ENCODE assay signal across 8 cellular contexts in the genomic region with DNA sequence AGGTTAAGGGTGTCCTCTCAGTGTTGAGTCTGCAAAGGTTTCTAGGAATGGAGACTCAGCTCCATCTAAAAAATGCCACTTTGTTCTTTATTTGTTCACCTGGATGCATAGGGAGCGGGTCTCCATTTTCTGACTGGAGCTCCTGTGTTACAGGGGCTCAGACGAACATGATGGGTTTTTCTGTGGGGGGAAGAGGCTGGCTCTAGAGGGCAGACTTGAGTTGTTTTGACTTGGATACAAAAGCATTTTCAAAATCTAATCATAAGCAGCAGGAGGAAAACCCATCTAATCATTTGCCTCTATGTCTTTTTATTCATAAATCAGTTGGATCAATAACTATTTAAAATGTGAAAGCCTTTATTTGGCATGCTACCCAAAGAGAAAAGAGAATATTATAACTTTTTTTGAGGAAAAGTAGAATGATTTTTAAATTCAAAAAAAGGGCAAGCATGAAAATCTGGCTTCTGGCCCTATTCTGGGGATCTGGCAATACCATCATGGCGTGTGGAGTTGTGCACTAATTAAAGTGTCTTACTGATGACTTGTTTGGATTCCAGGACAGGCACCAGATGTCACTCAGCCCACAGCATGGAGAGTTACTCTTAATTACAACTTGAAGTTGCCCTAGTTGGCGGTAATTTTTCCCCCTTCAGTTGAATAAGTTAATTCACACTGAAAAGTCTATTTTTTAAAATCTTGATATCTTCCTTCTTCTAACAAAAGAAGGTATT.
DNase-seq lines count a peak whose midpoint lies in the region; ATAC-seq, FAIRE-seq and TF ChIP-seq lines count a peak whose summit lies in the region.

No MANE protein-coding gene starts in this region.

- H3K4me1 ChIP-seq in A549, result no peaks in the 10 kb centered on the region
- no peaks in the 10 kb centered on the region for H3K4me1 ChIP-seq in Peyer's patch
- H3K4me1 ChIP-seq in psoas muscle, result no peaks in the 10 kb centered on the region

- H3K4me3 ChIP-seq in A549, result no peak overlapping the region
- no peak overlapping the region for H3K4me3 ChIP-seq in Peyer's patch
- no peak overlapping the region for H3K4me3 ChIP-seq in psoas muscle

- peak; percentile 36 to 52; a peak in 3 of 5 replicates for TF ChIP-seq RAD21 in A549 (conservative IDR thresholded peaks at IDR 0.05 in 1 of 2, IDR thresholded peaks at IDR 0.05 in 1 of 2)

- no peak for FAIRE-seq in A549 (lab: Jason Lieb, UNC)
- FAIRE-seq in GM18507 (lab: Jason Lieb, UNC), result peak; percentile 56

- no peaks in the 10 kb centered on the region for H3K9me3 ChIP-seq in A549
- no peaks in the 10 kb centered on the region for H3K9me3 ChIP-seq in Peyer's patch
- H3K9me3 ChIP-seq in psoas muscle, result no peaks in the 10 kb centered on the region

- H3K4me3 Mint-ChIP-seq in glutamatergic neuron (ENCODE audit: unreplicated experiment), result no peak overlapping the region
- H3K4me3 Mint-ChIP-seq in stimulated activated effector memory CD8-positive, alpha-beta T cell treated with anti-CD3 and anti-CD28 coated beads, Interleukin-12 subunit alpha, Interleukin-12 subunit beta, amount 100 ng/mL, for 72 hours, result no peak overlapping the region

- H3K27ac Mint-ChIP-seq in glutamatergic neuron (ENCODE audit: unreplicated experiment), result no peak overlapping the region
- no peak overlapping the region for H3K27ac Mint-ChIP-seq in stimulated activated effector memory CD8-positive, alpha-beta T cell treated with anti-CD3 and anti-CD28 coated beads, Interleukin-12 subunit alpha, Interleukin-12 subunit beta, amount 100 ng/mL, for 72 hours

- CTCF ChIA-PET in A549 (lab: Yijun Ruan, JAX), result interaction anchor here (0.9 to 1.4 kb wide), 4 partner anchors 9 to 23 kb away, joined by 3 to 4 read pairs (median 3); no protein-coding TSS in a partner anchor

- no peak overlapping the region for H3K27ac ChIP-seq in A549
- no peak overlapping the region for H3K27ac ChIP-seq in Peyer's patch
- H3K27ac ChIP-seq in psoas muscle, result no peak overlapping the region

- H3K27me3 ChIP-seq in Peyer's patch (no peaks in the 10 kb centered on the region), psoas muscle (ENCODE audit: insufficient read depth in 3 of 3, low read length in 2 of 3) (no peaks in the 10 kb centered on the region)

- H3K36me3 Mint-ChIP-seq in glutamatergic neuron (ENCODE audit: unreplicated experiment), result no peaks in the 10 kb centered on the region
- no peaks in the 10 kb centered on the region for H3K36me3 Mint-ChIP-seq in stimulated activated effector memory CD8-positive, alpha-beta T cell treated with anti-CD3 and anti-CD28 coated beads, Interleukin-12 subunit alpha, Interleukin-12 subunit beta, amount 100 ng/mL, for 72 hours

- ATAC-seq in A549 (peak; percentile 47 to 56; a peak in 2 of 6 replicates), GM21825 (IDR thresholded peaks at IDR 0.05; ENCODE audit: unreplicated experiment) (no peak), HG03439 (IDR thresholded peaks at IDR 0.05; ENCODE audit: unreplicated experiment) (no peak), psoas muscle (no peak)
- no peak for ATAC-seq in stimulated activated effector memory CD8-positive, alpha-beta T cell treated with anti-CD3 and anti-CD28 coated beads, Interleukin-12 subunit alpha, Interleukin-12 subunit beta, amount 100 ng/mL, for 72 hours

- intact Hi-C loops in psoas muscle (cut with DNase I), result no loop called here

- H3K4me2 ChIP-seq in A549, result no peak overlapping the region

- DNase-seq in A549 (ENCODE audit: low read depth in 1 of 2, low spot score in 1 of 2) (peak; percentile 5 to 6), GM18507 (ENCODE audit: extremely low spot score, insufficient read length, low read depth) (no peak), Peyer's patch (peak in 1 of 3 donors; percentile 53), glutamatergic neuron (peak; percentile 49), psoas muscle (no peak)
- no peak for DNase-seq in stimulated activated effector memory CD8-positive, alpha-beta T cell treated with anti-CD3 and anti-CD28 coated beads, Interleukin-12 subunit alpha, Interleukin-12 subunit beta, amount 100 ng/mL, for 72 hours (ENCODE audit: low spot score in 2 of 2)

- POLR2A ChIA-PET in A549 (lab: Yijun Ruan, JAX), result no interaction called here

- TF ChIP-seq POLR2A in A549 (IDR thresholded peaks at IDR 0.05; ENCODE audit: low read length), result no peak
- no peak for TF ChIP-seq POLR2A in Peyer's patch (IDR thresholded peaks at IDR 0.05)

- 21% methylated on average over 4 of the region's 4 CpGs for WGBS in A549 (ENCODE audit: missing lambda C conversion rate)
- WGBS in psoas muscle, 3 donors, result 55 to 62% (median 58%) methylated on average over 4 of the region's 4 CpGs

- no peaks in the 10 kb centered on the region for H3K27me3 Mint-ChIP-seq in glutamatergic neuron (ENCODE audit: unreplicated experiment)

- peaks cover 2% of the 10 kb centered on the region for H3K4me1 Mint-ChIP-seq in glutamatergic neuron (ENCODE audit: low read depth, unreplicated experiment)
- H3K4me1 Mint-ChIP-seq in stimulated activated effector memory CD8-positive, alpha-beta T cell treated with anti-CD3 and anti-CD28 coated beads, Interleukin-12 subunit alpha, Interleukin-12 subunit beta, amount 100 ng/mL, for 72 hours, result no peaks in the 10 kb centered on the region

- TF ChIP-seq CTCF in A549 (IDR thresholded peaks at IDR 0.05), result peak; percentile 43
- TF ChIP-seq CTCF in Peyer's patch (IDR thresholded peaks at IDR 0.05), result peak in 4 of 6 experiments; percentile 24 to 53 (median 38)
- peak; percentile 43 for TF ChIP-seq CTCF in glutamatergic neuron (IDR thresholded peaks at IDR 0.05; ENCODE audit: partially characterized antibody, unreplicated experiment)
- TF ChIP-seq CTCF in psoas muscle (IDR thresholded peaks at IDR 0.05), result no peak

- TF ChIP-seq EP300 in A549 (IDR thresholded peaks at IDR 0.05), result no peak

- no peaks in the 10 kb centered on the region for H3K9me3 Mint-ChIP-seq in glutamatergic neuron (ENCODE audit: unreplicated experiment)
- peaks cover 4% of the 10 kb centered on the region for H3K9me3 Mint-ChIP-seq in stimulated activated effector memory CD8-positive, alpha-beta T cell treated with anti-CD3 and anti-CD28 coated beads, Interleukin-12 subunit alpha, Interleukin-12 subunit beta, amount 100 ng/mL, for 72 hours

- no peaks in the 10 kb centered on the region for H3K36me3 ChIP-seq in Peyer's patch
- no peaks in the 10 kb centered on the region for H3K36me3 ChIP-seq in psoas muscle (ENCODE audit: insufficient read depth in 1 of 2, low read depth in 1 of 2)

TF ChIP-seq in A549, 52 proteins besides CTCF, POLR2A, EP300 and RAD21:
- TF ChIP-seq SMC3 (IDR thresholded peaks at IDR 0.05) (peak; percentile 10; the same call in 1 of the 3 replicates), CBX8 (IDR thresholded peaks at IDR 0.05) (no peak)

Comparison
In these comparisons a context has a peak if more than half of its experiments do, and no peak if none do; other contexts are left out.
1. ATAC-seq: peak in A549 (2 of 2); none in stimulated activated effector memory CD8-positive, alpha-beta T cell treated with anti-CD3 and anti-CD28 coated beads, Interleukin-12 subunit alpha, Interleukin-12 subunit beta, amount 100 ng/mL, for 72 hours (single experiment), GM21825 (single experiment), HG03439 (single experiment) and psoas muscle (0 of 4).
2. DNase-seq: peak in A549 (2 of 2) and glutamatergic neuron (single experiment); none in GM18507 (single experiment), stimulated activated effector memory CD8-positive, alpha-beta T cell treated with anti-CD3 and anti-CD28 coated beads, Interleukin-12 subunit alpha, Interleukin-12 subunit beta, amount 100 ng/mL, for 72 hours (0 of 2) and psoas muscle (0 of 2).